Comparison of ENCODE assay signal across 20 cellular contexts in the genomic region with DNA sequence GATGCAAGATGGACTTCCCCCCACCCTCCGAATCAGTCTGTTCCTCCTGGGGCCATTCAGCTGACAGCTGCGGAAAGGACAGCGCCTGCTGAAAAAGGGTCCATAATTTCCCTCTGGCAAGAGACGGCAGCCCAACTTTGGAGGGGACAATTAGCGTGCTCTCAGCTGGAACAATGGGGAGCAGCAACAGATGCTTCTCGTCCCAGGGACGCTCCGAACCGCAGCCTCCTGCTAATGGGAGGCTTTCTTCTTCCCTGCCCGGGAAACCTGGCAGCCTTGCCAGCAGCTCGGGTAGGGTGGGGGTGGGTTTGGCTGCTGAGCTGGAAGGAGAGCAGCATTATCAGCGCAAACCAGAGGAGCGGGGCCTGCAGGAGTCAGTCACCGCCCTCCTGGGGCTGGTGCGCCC.
A peak's percentile ranks its signal among the peaks of the same experiment; 100 is the strongest.
DNase-seq lines count a peak whose midpoint lies in the region; ATAC-seq and TF ChIP-seq lines count a peak whose summit lies in the region.
"Had no signal": no experiment of that assay in that cellular context is flagged by ENCODE, and none has a peak within 500 bp of the region (broad histone marks: within the 10 kb centered on the region; RNA-seq: fewer than 3 reads in every experiment).

No MANE protein-coding gene starts in this region.

- TF ChIP-seq CTCF in SK-N-SH (IDR thresholded peaks at IDR 0.05): no peak
- no peak for TF ChIP-seq CTCF in WTC11 (IDR thresholded peaks at IDR 0.05)

- no peaks in the 10 kb centered on the region for H3F3A ChIP-seq in SK-N-SH (replicated peaks; ENCODE audit: insufficient read depth)

- no peaks in the 10 kb centered on the region for H3K79me2 ChIP-seq in SK-N-SH (ENCODE audit: insufficient read depth)

- no peaks in the 10 kb centered on the region for H4K20me1 ChIP-seq in SK-N-SH (ENCODE audit: insufficient read depth)

- H3K27me3 ChIP-seq in SK-N-SH (ENCODE audit: insufficient read depth): no peaks in the 10 kb centered on the region

- H3K36me3 Mint-ChIP-seq in WTC11: peaks cover 9% of the 10 kb centered on the region
- H3K36me3 Mint-ChIP-seq: activated naive CD8-positive, alpha-beta T cell treated with anti-CD3 and anti-CD28 coated beads for 36 hours; natural killer cell treated with Interleukin-12 subunit alpha and Interleukin-12 subunit beta and Interleukin-15 and Interleukin-18, amount 100 ng/mL, for 72 hours; stimulated activated effector memory CD8-positive, alpha-beta T cell treated with anti-CD3 and anti-CD28 coated beads, Interleukin-12 subunit alpha, Interleukin-12 subunit beta, amount 100 ng/mL, for 72 hours had no signal

- H3K9me2 ChIP-seq in SK-N-SH: no peaks in the 10 kb centered on the region

- H3K27ac Mint-ChIP-seq in WTC11: no peak overlapping the region
- H3K27ac Mint-ChIP-seq: activated naive CD8-positive, alpha-beta T cell treated with anti-CD3 and anti-CD28 coated beads for 36 hours; activated T-helper 1 cell treated with anti-CD3 and anti-CD28 coated beads, Interleukin-12 subunit alpha, Interleukin-12 subunit beta, Interleukin-2, Interleukin-4 antibody, amounts not matched to agents 30 ng/mL and 10 ng/mL and 1 ng/mL, durations not matched to agents 14 hours and 24 hours and 36 hours; memory B cell; natural killer cell treated with Interleukin-12 subunit alpha and Interleukin-12 subunit beta and Interleukin-15 and Interleukin-18, amount 100 ng/mL, for 72 hours; stimulated activated effector memory CD8-positive, alpha-beta T cell treated with anti-CD3 and anti-CD28 coated beads, Interleukin-12 subunit alpha, Interleukin-12 subunit beta, amount 100 ng/mL, for 72 hours had no signal

- CTCF ChIA-PET in SK-N-SH (lab: Yijun Ruan, JAX): interaction anchor here (1.1 to 1.5 kb wide), 5 partner anchors 10 to 33 kb away, joined by 3 to 4 read pairs (median 3); no protein-coding TSS in a partner anchor
- CTCF ChIA-PET in WTC11 (lab: Charles Lee): interaction anchor here (0.6 to 1.4 kb wide), 3 partner anchors 116 to 845 kb away, joined by 3 to 4 read pairs (median 3); no protein-coding TSS in a partner anchor

- DNase-seq in SK-N-SH: peak; percentile 41
- no peak for DNase-seq in WTC11 (ENCODE audit: low spot score)
- peak; percentile 19 for DNase-seq in iPS-NIHi11 (ENCODE audit: low spot score)
- no peak for DNase-seq in NCI-H510A (lab: John Stamatoyannopoulos, UW)
- DNase-seq in stimulated activated CD4-positive, alpha-beta T cell treated with anti-CD3 and anti-CD28 coated beads, Interleukin-12 subunit alpha, Interleukin-12 subunit beta, amount 100 ng/mL, for 4 hours: no peak
- DNase-seq in stimulated activated CD4-positive, alpha-beta T cell treated with anti-CD3 and anti-CD28 coated beads, Interleukin-4, amount 100 ng/mL, for 1 hour: no peak
- DNase-seq: activated CD4-positive, CD25-positive, alpha-beta regulatory T cell treated with anti-CD3 and anti-CD28 coated beads, Interleukin-2, amount 50 U/mL, for 72 hours; activated naive CD8-positive, alpha-beta T cell treated with anti-CD3 and anti-CD28 coated beads for 36 hours; NCI-H146; NCI-H774; T1000 had no signal

- H2AFZ ChIP-seq in SK-N-SH (ENCODE audit: low read depth): no peak overlapping the region

- no peaks in the 10 kb centered on the region for H3K27me3 Mint-ChIP-seq in WTC11 (ENCODE audit: low read depth)
- H3K27me3 Mint-ChIP-seq: memory B cell; natural killer cell treated with Interleukin-12 subunit alpha and Interleukin-12 subunit beta and Interleukin-15 and Interleukin-18, amount 100 ng/mL, for 72 hours had no signal

- no peak for TF ChIP-seq RAD21 in SK-N-SH (IDR thresholded peaks at IDR 0.05; ENCODE audit: low read length)

- H3K9me3 ChIP-seq in SK-N-SH: no peaks in the 10 kb centered on the region

- no peak overlapping the region for H3K27ac ChIP-seq in SK-N-SH (ENCODE audit: low read depth in 2 of 2, low read length in 1 of 2)
- H3K27ac ChIP-seq: C4-2B, SK-N-MC had no signal

- H3K4me1 Mint-ChIP-seq in WTC11: peaks cover 9% of the 10 kb centered on the region; the same call in 1 of the 2 replicates
- H3K4me1 Mint-ChIP-seq: activated naive CD8-positive, alpha-beta T cell treated with anti-CD3 and anti-CD28 coated beads for 36 hours; stimulated activated effector memory CD8-positive, alpha-beta T cell treated with anti-CD3 and anti-CD28 coated beads, Interleukin-12 subunit alpha, Interleukin-12 subunit beta, amount 100 ng/mL, for 72 hours had no signal

- ATAC-seq in SK-N-SH treated with all-trans-retinoic acid at 6 μM for 48 hours (no peak), WTC11 (peak; percentile 78), GM19395 (IDR thresholded peaks at IDR 0.05; ENCODE audit: unreplicated experiment) (no peak)
- ATAC-seq: natural killer cell treated with Interleukin-12 subunit alpha and Interleukin-12 subunit beta and Interleukin-15 and Interleukin-18, amount 100 ng/mL, for 72 hours; Panc1; stimulated activated effector memory CD8-positive, alpha-beta T cell treated with anti-CD3 and anti-CD28 coated beads, Interleukin-12 subunit alpha, Interleukin-12 subunit beta, amount 100 ng/mL, for 72 hours had no signal

- no peak overlapping the region for H3K4me2 ChIP-seq in SK-N-SH

- H3K4me1 ChIP-seq in SK-N-SH (ENCODE audit: control insufficient read depth in 1 of 2, insufficient read depth in 2 of 2, low read depth in 1 of 2, low read length in 1 of 2): peaks cover 0 to 5% of the 10 kb centered on the region in 2 experiments; a peak in 1 of 4 replicates

- 67% methylated on average over 10 of the region's 15 CpGs for WGBS in SK-N-SH (ENCODE audit: low lambda C conversion rate)

- H3K4me3 ChIP-seq in SK-N-SH (ENCODE audit: low read depth in 2 of 2, low read length in 1 of 2): no peak overlapping the region
- H3K4me3 ChIP-seq: SK-N-MC had no signal

- no peak overlapping the region for H3K9ac ChIP-seq in SK-N-SH

- H3K4me3 Mint-ChIP-seq in WTC11: no peak overlapping the region
- H3K4me3 Mint-ChIP-seq: activated naive CD8-positive, alpha-beta T cell treated with anti-CD3 and anti-CD28 coated beads for 36 hours; activated T-helper 1 cell treated with anti-CD3 and anti-CD28 coated beads, Interleukin-12 subunit alpha, Interleukin-12 subunit beta, Interleukin-2, Interleukin-4 antibody, amounts not matched to agents 30 ng/mL and 10 ng/mL and 1 ng/mL, durations not matched to agents 14 hours and 24 hours and 36 hours; memory B cell; natural killer cell treated with Interleukin-12 subunit alpha and Interleukin-12 subunit beta and Interleukin-15 and Interleukin-18, amount 100 ng/mL, for 72 hours; stimulated activated effector memory CD8-positive, alpha-beta T cell treated with anti-CD3 and anti-CD28 coated beads, Interleukin-12 subunit alpha, Interleukin-12 subunit beta, amount 100 ng/mL, for 72 hours had no signal

- POLR2A ChIA-PET in SK-N-SH (lab: Yijun Ruan, JAX): no interaction called here
- POLR2A ChIA-PET in WTC11 (lab: Charles Lee): no interaction called here

- H3K9me3 Mint-ChIP-seq in WTC11: peaks cover 15% of the 10 kb centered on the region

- no peak for TF ChIP-seq EP300 in SK-N-SH (IDR thresholded peaks at IDR 0.05; ENCODE audit: borderline replicate concordance in 1 of 2, low read depth in 1 of 2, low read length in 1 of 2)

- no peaks in the 10 kb centered on the region for H3K36me3 ChIP-seq in SK-N-SH (replicated peaks in 1 of 2; ENCODE audit: control insufficient read depth in 1 of 2, insufficient read depth in 2 of 2, low read length in 1 of 2)

TF ChIP-seq in SK-N-SH, 30 proteins besides CTCF, POLR2A, EP300 and RAD21:
- no peak for TF ChIP-seq TAF1 (IDR thresholded peaks at IDR 0.05; ENCODE audit: borderline replicate concordance, low read depth, low read length)
- no peak for TF ChIP-seq SMC3 (IDR thresholded peaks at IDR 0.05; ENCODE audit: low read depth, low read length)
- no peak for TF ChIP-seq GATA2 (CRISPR knock-in tag; IDR thresholded peaks at IDR 0.05)
- TF ChIP-seq CHD2 (IDR thresholded peaks at IDR 0.05; ENCODE audit: low read length, partially characterized antibody): no peak
- no peak for TF ChIP-seq GABPA (IDR thresholded peaks at IDR 0.05; ENCODE audit: low read depth)
- TF ChIP-seq JUND (IDR thresholded peaks at IDR 0.05): no peak
- TF ChIP-seq SIN3A (IDR thresholded peaks at IDR 0.05; ENCODE audit: borderline replicate concordance, low read depth, low read length): no peak

TF ChIP-seq in SK-N-SH treated with all-trans-retinoic acid at 6 μM for 48 hours, 23 proteins besides CTCF, POLR2A, EP300 and RAD21:
- TF ChIP-seq ISL1 (CRISPR knock-in tag; IDR thresholded peaks at IDR 0.05) (no peak), ZC3H10 (CRISPR knock-in tag; IDR thresholded peaks at IDR 0.05) (no peak), SNAI2 (CRISPR knock-in tag; IDR thresholded peaks at IDR 0.05) (no peak)
- TF ChIP-seq, protein P1, sequence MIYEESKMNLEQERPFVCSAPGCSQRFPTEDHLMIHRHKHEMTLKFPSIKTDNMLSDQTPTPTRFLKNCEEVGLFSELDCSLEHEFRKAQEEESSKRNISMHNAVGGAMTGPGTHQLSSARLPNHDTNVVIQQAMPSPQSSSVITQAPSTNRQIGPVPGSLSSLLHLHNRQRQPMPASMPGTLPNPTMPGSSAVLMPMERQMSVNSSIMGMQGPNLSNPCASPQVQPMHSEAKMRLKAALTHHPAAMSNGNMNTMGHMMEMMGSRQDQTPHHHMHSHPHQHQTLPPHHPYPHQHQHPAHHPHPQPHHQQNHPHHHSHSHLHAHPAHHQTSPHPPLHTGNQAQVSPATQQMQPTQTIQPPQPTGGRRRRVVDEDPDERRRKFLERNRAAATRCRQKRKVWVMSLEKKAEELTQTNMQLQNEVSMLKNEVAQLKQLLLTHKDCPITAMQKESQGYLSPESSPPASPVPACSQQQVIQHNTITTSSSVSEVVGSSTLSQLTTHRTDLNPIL (CRISPR knock-in tag; IDR thresholded peaks at IDR 0.05; ENCODE audit: low read depth): no peak

TF ChIP-seq in WTC11, 78 proteins besides CTCF, POLR2A, EP300 and RAD21 (continues in another document):
- TF ChIP-seq IRF1 (CRISPR knock-in tag; IDR thresholded peaks at IDR 0.05): no peak
- TF ChIP-seq ZNF219 (CRISPR knock-in tag; IDR thresholded peaks at IDR 0.05; ENCODE audit: borderline replicate concordance): no peak
- no peak for TF ChIP-seq JUN (CRISPR knock-in tag; IDR thresholded peaks at IDR 0.05)
- TF ChIP-seq ATF1 (CRISPR knock-in tag; IDR thresholded peaks at IDR 0.05): no peak

Comparison
In these comparisons a context has a peak if more than half of its experiments do, and no peak if none do; other contexts are left out.
1. DNase-seq: peak in SK-N-SH (single experiment) and iPS-NIHi11 (single experiment); none in WTC11 (single experiment), NCI-H510A (single experiment), stimulated activated CD4-positive, alpha-beta T cell treated with anti-CD3 and anti-CD28 coated beads, Interleukin-12 subunit alpha, Interleukin-12 subunit beta, amount 100 ng/mL, for 4 hours (single experiment) and stimulated activated CD4-positive, alpha-beta T cell treated with anti-CD3 and anti-CD28 coated beads, Interleukin-4, amount 100 ng/mL, for 1 hour (single experiment).